Comparison of ENCODE assay signal across 10 cellular contexts in the genomic region with DNA sequence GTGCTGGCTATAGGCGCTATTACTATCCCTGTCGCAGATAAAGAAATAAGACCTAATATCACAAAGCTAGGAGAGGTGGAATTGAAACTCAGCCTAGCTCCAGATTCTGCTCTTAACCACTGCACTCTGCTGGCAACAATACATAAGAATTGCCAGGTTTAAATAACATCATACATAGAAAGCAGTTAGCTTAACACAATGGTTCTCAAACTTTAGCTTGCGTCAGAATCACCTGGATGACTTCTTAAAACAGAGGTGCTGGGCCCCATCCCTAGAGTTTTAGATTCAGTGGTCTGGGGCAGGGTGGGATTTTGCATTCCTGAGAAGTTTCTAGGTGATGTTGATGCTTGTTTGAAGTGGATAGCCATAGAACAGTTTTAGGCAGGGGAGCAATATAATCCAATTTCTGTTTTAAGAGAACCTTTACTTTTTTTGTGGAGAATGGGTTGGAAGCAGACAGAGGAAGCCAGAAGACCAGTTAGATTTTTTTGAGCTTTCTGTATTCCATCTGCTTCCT. TPM values are rescaled to one million over a fixed set of nuclear protein-coding genes. Genes with fewer than 3 reads are reported as not detected.
A peak's percentile ranks its signal among the peaks of the same experiment; 100 is the strongest.
DNase-seq lines count a peak whose midpoint lies in the region; ATAC-seq and TF ChIP-seq lines count a peak whose summit lies in the region.
"Had no signal": no experiment of that assay in that cellular context is flagged by ENCODE, and none has a peak within 500 bp of the region (broad histone marks: within the 10 kb centered on the region; RNA-seq: fewer than 3 reads in every experiment).

No MANE protein-coding gene starts in this region.

- H3K27me3 ChIP-seq in OCI-LY1 (ENCODE audit: insufficient read depth, low read length) (no peaks in the 10 kb centered on the region), dorsolateral prefrontal cortex (no peaks in the 10 kb centered on the region), parathyroid adenoma (ENCODE audit: control insufficient read depth, insufficient read depth, low read length) (no peaks in the 10 kb centered on the region)
- H3K27me3 ChIP-seq: gastroesophageal sphincter, pancreas had no signal

- peaks cover 35% of the 10 kb centered on the region for H3K4me1 ChIP-seq in OCI-LY1 (ENCODE audit: insufficient read depth, low read length, severe bottlenecking)
- H3K4me1 ChIP-seq in parathyroid adenoma: peaks cover 6% of the 10 kb centered on the region

- H3K79me2 ChIP-seq in OCI-LY1 (ENCODE audit: insufficient read depth, low read length) (no peaks in the 10 kb centered on the region), parathyroid adenoma (no peaks in the 10 kb centered on the region)

- TF ChIP-seq CTCF in GM12864 (IDR thresholded peaks at IDR 0.05; ENCODE audit: low read depth, low read length, missing control alignments) (no peak), OCI-LY1 (IDR thresholded peaks at IDR 0.05; ENCODE audit: low read length) (no peak; the same call in 1 of the 2 replicates), dorsolateral prefrontal cortex (IDR thresholded peaks at IDR 0.05 in 54 of 56, conservative IDR thresholded peaks at IDR 0.05 in 2 of 56; ENCODE audit: low read depth in 1 of 56, partially characterized antibody in 56 of 56) (no peak), parathyroid adenoma (IDR thresholded peaks at IDR 0.05) (no peak)

- peaks cover 4% of the 10 kb centered on the region; the same call in 1 of the 2 replicates for H3F3A ChIP-seq in OCI-LY1 (ENCODE audit: insufficient read depth, low read length)

- ATAC-seq in HG02798 (IDR thresholded peaks at IDR 0.05; ENCODE audit: poor library complexity, unreplicated experiment): no peak

- H4K20me1 ChIP-seq in OCI-LY1 (ENCODE audit: insufficient read depth, low read length): no peaks in the 10 kb centered on the region

- no peaks in the 10 kb centered on the region for H3K9me2 ChIP-seq in OCI-LY1 (ENCODE audit: low read depth, low read length)

- H3K4me2 ChIP-seq in OCI-LY1 (ENCODE audit: low read length): peak overlapping the region; percentile 90
- H3K4me2 ChIP-seq in parathyroid adenoma (ENCODE audit: low read length): peak overlapping the region; percentile 97

- intact Hi-C loops in dorsolateral prefrontal cortex (cut with DNase I): loop anchor here in 1 of 2 donors (2.0 to 10.0 kb wide), 2 partner anchors 22 to 106 kb away; partner anchors contain the start of genes LRRC41 and UQCRH

- H3K36me3 ChIP-seq in OCI-LY1 (ENCODE audit: insufficient read depth, low read length) (no peaks in the 10 kb centered on the region), parathyroid adenoma (ENCODE audit: control insufficient read depth, insufficient read depth, low read length) (no peaks in the 10 kb centered on the region)
- H3K36me3 ChIP-seq: pancreas had no signal

- DNase-seq in GM12864 (ENCODE audit: low read depth) (no peak), dorsolateral prefrontal cortex (no peak), NCI-H526 treated with DMSO at 0.1 percent for 48 hours (lab: John Stamatoyannopoulos, UW) (no peak), NCI-H1436 treated with DMSO at 0.1 percent for 48 hours (lab: John Stamatoyannopoulos, UW) (no peak)
- DNase-seq: pancreas had no signal

- peak overlapping the region; percentile 93; the same call in 1 of the 2 replicates for H3K4me3 ChIP-seq in GM12864 (ENCODE audit: low read depth, low read length)
- peak overlapping the region; percentile 79 for H3K4me3 ChIP-seq in OCI-LY1 (ENCODE audit: low read depth, low read length, poor library complexity, severe bottlenecking)
- H3K4me3 ChIP-seq in dorsolateral prefrontal cortex: peak overlapping the region in 57 of 59 donors; percentile 64 to 92 (median 85)
- no peak overlapping the region for H3K4me3 ChIP-seq in parathyroid adenoma (ENCODE audit: low read depth, low read length)

- no peaks in the 10 kb centered on the region for H3K9me3 ChIP-seq in OCI-LY1 (ENCODE audit: low read length)
- H3K9me3 ChIP-seq in parathyroid adenoma (ENCODE audit: control insufficient read depth, low read length): no peaks in the 10 kb centered on the region
- H3K9me3 ChIP-seq: gastroesophageal sphincter, pancreas had no signal

- H3K27ac ChIP-seq in OCI-LY1 (ENCODE audit: low read depth, low read length, poor library complexity, severe bottlenecking): no peak overlapping the region
- peak overlapping the region in 37 of 59 donors; percentile 32 to 98 (median 91) for H3K27ac ChIP-seq in dorsolateral prefrontal cortex
- H3K27ac ChIP-seq in parathyroid adenoma: no peak overlapping the region

- H3K9ac ChIP-seq in OCI-LY1 (ENCODE audit: low read length) (peak overlapping the region; percentile 82; the same call in 1 of the 2 replicates), parathyroid adenoma (no peak overlapping the region)

- H2AFZ ChIP-seq in OCI-LY1 (ENCODE audit: low read length) (no peak overlapping the region), parathyroid adenoma (no peak overlapping the region)

RNA-seq across cellular contexts. Expression of gene POMGNT1, which starts 1.1 kb away (rescaled TPM):
- total RNA-seq in dorsolateral prefrontal cortex: 100 to 1,000 TPM in 32 of 120 experiments, 10 to 100 TPM in 88; 58.7 to 145 (median 92.1) TPM

RNA-seq across cellular contexts. Expression of gene LURAP1, which starts 3.8 kb away (rescaled TPM):
- 10 to 100 TPM; 15.7 to 34.1 (median 24.1) TPM for total RNA-seq in dorsolateral prefrontal cortex
- total RNA-seq: NCI-H460 had no signal

RNA-seq across cellular contexts. Expression of gene P3R3URF, which starts 23.0 kb away (rescaled TPM):
- not detected for total RNA-seq in dorsolateral prefrontal cortex
- total RNA-seq: gastroesophageal sphincter, NCI-H460, pancreas had no signal

RNA-seq across cellular contexts. Expression of gene TSPAN1, which starts 24.4 kb away (rescaled TPM):
- total RNA-seq in dorsolateral prefrontal cortex: 1 to 10 TPM in 113 of 120 experiments, under 1 TPM in 7; 0.32 to 5.8 (median 2.6) TPM

RNA-seq across cellular contexts. Expression of gene RAD54L, which starts 48.3 kb away (rescaled TPM):
- 10 to 100 TPM in 1 of 120 experiments, 1 to 10 TPM in 118, under 1 TPM in 1; 0.89 to 10.5 (median 4.8) TPM for total RNA-seq in dorsolateral prefrontal cortex

Comparison
In these comparisons a context has a peak if more than half of its experiments do, and no peak if none do; other contexts are left out.
1. H3K27ac ChIP-seq: peak in dorsolateral prefrontal cortex (37 of 59); none in OCI-LY1 (single experiment) and parathyroid adenoma (single experiment).